In the genomic region with DNA sequence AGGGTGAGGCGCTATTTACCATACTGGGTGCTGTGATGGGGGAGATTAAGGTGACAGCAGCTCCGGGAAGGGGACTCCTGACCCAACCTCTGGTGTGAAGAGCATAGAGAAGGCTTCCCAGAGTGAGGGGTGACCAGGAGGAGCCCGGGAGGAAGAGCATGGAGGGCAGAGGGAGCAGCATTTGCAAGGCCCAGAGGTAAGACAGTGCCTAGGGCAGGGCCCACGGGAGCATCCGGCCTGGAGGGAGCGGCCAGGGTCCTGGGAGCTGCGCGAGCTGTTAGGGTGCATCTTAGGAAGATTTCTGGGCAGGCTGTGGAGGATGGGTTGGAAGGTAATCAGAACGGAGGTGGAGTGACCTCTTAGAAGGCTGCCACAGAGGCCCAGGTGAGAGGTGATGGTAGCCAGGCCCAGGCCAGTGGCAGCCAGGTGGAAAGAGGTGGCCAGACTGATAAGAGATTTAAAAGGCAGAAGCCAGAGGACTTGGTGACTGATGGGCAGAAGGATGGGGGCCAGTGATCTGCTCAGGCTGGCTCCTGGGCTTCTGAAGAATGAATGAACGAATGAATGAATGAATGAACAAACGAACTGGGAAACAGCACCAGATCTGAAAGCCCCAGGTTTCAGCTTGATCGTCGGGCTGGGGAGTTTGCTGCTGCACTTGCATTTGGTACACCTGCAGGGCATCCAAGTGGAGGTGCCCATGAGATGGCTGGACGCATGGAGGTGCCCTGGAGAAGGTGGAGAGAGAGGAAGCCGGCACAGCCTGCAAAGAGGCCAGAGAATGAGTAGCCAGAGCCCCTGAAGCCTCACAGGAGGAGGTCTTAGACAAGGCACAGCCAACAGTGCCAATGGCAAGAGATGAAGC, we compare ENCODE assay signal across 26 cellular contexts. TPM values are rescaled to one million over a fixed set of nuclear protein-coding genes. Genes with fewer than 3 reads are reported as not detected.
DNase-seq lines count a peak whose midpoint lies in the region; ATAC-seq, FAIRE-seq and TF ChIP-seq lines count a peak whose summit lies in the region.
"Had no signal": no experiment of that assay in that cellular context is flagged by ENCODE, and none has a peak within 500 bp of the region (broad histone marks: within the 10 kb centered on the region; RNA-seq: fewer than 3 reads in every experiment).

No MANE protein-coding gene starts in this region.

- H3K9me3 ChIP-seq in HEK293 (ENCODE audit: control insufficient read depth, insufficient read depth, low read depth, low read length): no peaks in the 10 kb centered on the region
- H3K9me3 ChIP-seq in K562 (replicated peaks; ENCODE audit: control insufficient read depth, insufficient read depth, low read depth, low read length): no peaks in the 10 kb centered on the region
- H3K9me3 ChIP-seq in upper lobe of right lung: no peaks in the 10 kb centered on the region
- H3K9me3 ChIP-seq: left lung had no signal

- CTCF ChIA-PET in HEK293 (lab: Yijun Ruan, JAX) (interaction anchor here (0.6 to 2.0 kb wide), 3 partner anchors 8 to 793 kb away, joined by 3 to 7 read pairs (median 4); no protein-coding TSS in a partner anchor), K562 (lab: Yijun Ruan, JAX; ENCODE audit: low intra/inter-chr PET ratio) (no interaction called here)

- no peaks in the 10 kb centered on the region for H3K36me3 Mint-ChIP-seq in nephron progenitor cell (ENCODE audit: low read depth)
- H3K36me3 Mint-ChIP-seq: CD8-positive, alpha-beta T cell had no signal

- 27% methylated on average over 14 of the region's 15 CpGs for WGBS in K562 (ENCODE audit: insufficient coverage, low coverage, missing lambda C conversion rate)

- H3K4me2 ChIP-seq in K562 (ENCODE audit: insufficient read depth, low read length): no peak overlapping the region

- no peak overlapping the region for H2AFZ ChIP-seq in K562 (ENCODE audit: low read depth, low read length)

- no peak for FAIRE-seq in K562 (lab: Jason Lieb, UNC)

- TF ChIP-seq CTCF in HEK293 (tag by site-specific recombination; IDR thresholded peaks at IDR 0.05) (no peak), K562 (IDR thresholded peaks at IDR 0.05 in 2 of 3, conservative IDR thresholded peaks at IDR 0.05 in 1 of 3; ENCODE audit: insufficient read depth in 2 of 3, low read depth in 1 of 3, low read length in 3 of 3) (no peak), nephron progenitor cell (IDR thresholded peaks at IDR 0.05) (no peak), upper lobe of right lung (IDR thresholded peaks at IDR 0.05) (no peak)

- 0 out of 2 replicates have a peak, but pooled peaks cover 4% of the 10 kb centered on the region for H4K20me1 ChIP-seq in K562 (replicated peaks; ENCODE audit: control insufficient read depth, insufficient read depth, low read length)

- POLR2A ChIA-PET in HEK293 (lab: Yijun Ruan, JAX): interaction anchor here (0.6 kb wide), 1 partner anchor 43 kb away, joined by 3 read pairs; no protein-coding TSS in a partner anchor
- POLR2A ChIA-PET in K562 (lab: Yijun Ruan, JAX): no interaction called here

- DNase-seq in K562 (ENCODE audit: extremely low read depth in 1 of 4, low spot score in 3 of 4) (peak in 2 of 4 experiments; percentile 6), nephron progenitor cell (no peak), upper lobe of right lung (peak; percentile 42), NCI-H2029 (lab: John Stamatoyannopoulos, UW) (no peak), amniotic stem cell (lab: John Stamatoyannopoulos, UW) (no peak)
- DNase-seq: activated B cell treated with CpG ODN at 0.5 μM for 24 hours; activated CD8-positive, alpha-beta T cell treated with anti-CD3 and anti-CD28 coated beads, Interleukin-2, amount 10 ng/mL, durations not matched to agents 7 days and 5 days; amygdala; DMS53; erythroblast; foreskin fibroblast; GDM1; KBM-7; left lung; MM.1S; NCI-H1694; NCI-H526; right cardiac atrium; T1000 had no signal

- peaks cover 78% of the 10 kb centered on the region for H3K4me1 Mint-ChIP-seq in nephron progenitor cell
- H3K4me1 Mint-ChIP-seq: activated B cell treated with CpG ODN at 0.5 μM for 24 hours had no signal

- intact Hi-C loops in K562 (cut with micrococcal nuclease): no loop called here
- intact Hi-C loops in upper lobe of right lung (cut with DNase I): no loop called here

- in situ Hi-C loops in K562 (cut with MboI): no loop called here

- no peaks in the 10 kb centered on the region for H3K9me3 Mint-ChIP-seq in nephron progenitor cell
- H3K9me3 Mint-ChIP-seq: activated B cell treated with CpG ODN at 0.5 μM for 24 hours; CD8-positive, alpha-beta T cell had no signal

- H3K4me3 Mint-ChIP-seq in nephron progenitor cell: no peak overlapping the region
- H3K4me3 Mint-ChIP-seq: activated B cell treated with CpG ODN at 0.5 μM for 24 hours; activated CD8-positive, alpha-beta T cell treated with anti-CD3 and anti-CD28 coated beads, Interleukin-2, amount 10 ng/mL, durations not matched to agents 7 days and 5 days; CD8-positive, alpha-beta T cell had no signal

- H3K27me3 Mint-ChIP-seq in nephron progenitor cell (ENCODE audit: low read depth, poor library complexity): peaks cover 3% of the 10 kb centered on the region

- H3K27ac Mint-ChIP-seq in nephron progenitor cell: peak overlapping the region; percentile 70
- H3K27ac Mint-ChIP-seq: activated B cell treated with CpG ODN at 0.5 μM for 24 hours; activated CD8-positive, alpha-beta T cell treated with anti-CD3 and anti-CD28 coated beads, Interleukin-2, amount 10 ng/mL, durations not matched to agents 7 days and 5 days; CD8-positive, alpha-beta T cell had no signal

- no peak overlapping the region for H3K9ac ChIP-seq in K562 (ENCODE audit: insufficient read depth in 1 of 2, low read depth in 2 of 2, low read length in 2 of 2)

- ATAC-seq in K562: no peak
- no peak for ATAC-seq in upper lobe of right lung
- no peak for ATAC-seq in HG02973 (IDR thresholded peaks at IDR 0.05; ENCODE audit: unreplicated experiment)
- ATAC-seq: activated CD8-positive, alpha-beta T cell treated with anti-CD3 and anti-CD28 coated beads, Interleukin-2, amount 10 ng/mL, durations not matched to agents 7 days and 5 days; CD8-positive, alpha-beta T cell; HCT116; left lung; right cardiac atrium had no signal

- no peak overlapping the region for H3K27ac ChIP-seq in HEK293 (ENCODE audit: extremely low read depth, low read depth, low read length)
- no peak overlapping the region for H3K27ac ChIP-seq in K562 (ENCODE audit: extremely low read depth, low read depth, low read length)
- H3K27ac ChIP-seq in upper lobe of right lung: no peak overlapping the region
- H3K27ac ChIP-seq: SK-N-MC had no signal

- no peak for TF ChIP-seq RAD21 in K562 (CRISPR knock-in tag; conservative IDR thresholded peaks at IDR 0.05 in 1 of 2, IDR thresholded peaks at IDR 0.05 in 1 of 2)

- no peaks in the 10 kb centered on the region for H3K79me2 ChIP-seq in K562 (ENCODE audit: control insufficient read depth, insufficient read depth, low read length)

- no peaks in the 10 kb centered on the region for H3K9me1 ChIP-seq in K562 (ENCODE audit: control insufficient read depth, insufficient read depth, low read length)

- H3K36me3 ChIP-seq in HEK293 (ENCODE audit: control insufficient read depth in 2 of 2, insufficient read depth in 1 of 2, low read length in 2 of 2) (no peaks in the 10 kb centered on the region), K562 (ENCODE audit: control insufficient read depth, insufficient read depth, low read length) (no peaks in the 10 kb centered on the region), upper lobe of right lung (no peaks in the 10 kb centered on the region)
- H3K36me3 ChIP-seq: left lung had no signal

- H3K4me3 ChIP-seq in HEK293 (ENCODE audit: low read depth, low read length) (no peak overlapping the region), K562 (no peak overlapping the region), upper lobe of right lung (no peak overlapping the region)
- H3K4me3 ChIP-seq: left lung, SK-N-MC had no signal

- no TSS peak for BruUV-seq in K562 (replicated peaks; lab: Mats Ljungman, UMichigan)

- H3K27me3 ChIP-seq in K562 (ENCODE audit: control insufficient read depth in 2 of 2, insufficient read depth in 2 of 2, low read length in 2 of 2): peaks cover 4 to 45% of the 10 kb centered on the region in 2 experiments; a peak in 4 of 5 replicates
- H3K27me3 ChIP-seq in upper lobe of right lung: no peaks in the 10 kb centered on the region
- H3K27me3 ChIP-seq: left lung had no signal

- H3K4me1 ChIP-seq in HEK293 (ENCODE audit: control insufficient read depth, insufficient read depth, low read length): peaks cover 3% of the 10 kb centered on the region
- H3K4me1 ChIP-seq in K562 (replicated peaks in 1 of 2; ENCODE audit: control insufficient read depth in 2 of 2, insufficient read depth in 2 of 2, low read length in 2 of 2): peaks cover 8 to 34% of the 10 kb centered on the region in 2 experiments; a peak in 4 of 5 replicates
- H3K4me1 ChIP-seq in upper lobe of right lung: peaks cover 7% of the 10 kb centered on the region

- TF ChIP-seq POLR2A in K562 (conservative IDR thresholded peaks at IDR 0.05): no peak

- no peak for TF ChIP-seq EP300 in K562 (IDR thresholded peaks at IDR 0.05; ENCODE audit: low read length)

RNA-seq across cellular contexts. Expression of a gene that starts 13.0 kb away (rescaled TPM):
- 0.62 and 2.3 TPM in 2 replicates for total RNA-seq in K562 (2011; cell fraction: chromatin; rRNA removed; ENCODE audit: low replicate concordance)
- total RNA-seq in K562 (2011; cell fraction: nucleolus; rRNA removed): 0.79 and 2.2 TPM in 2 replicates
- 0.44 and 1.2 TPM in 2 replicates for total RNA-seq in K562 (2011; cell fraction: nucleoplasm; rRNA removed)
- total RNA-seq in K562 (2014; rRNA removed): 0.32 TPM in 1 of 2 replicates, not detected in the other
- total RNA-seq in K562 (2014; rRNA removed; fragmentation: Illumina TruSeq; extraction: Trizol): 0.10 and 0.18 TPM in 2 replicates
- total RNA-seq in K562 (2015; rRNA removed; fragmentation: Illumina TruSeq; extraction: Trizol): 0.14 and 0.23 TPM in 2 replicates
- total RNA-seq in K562 (2021): 0.40 and 0.47 TPM in 2 replicates
- 0.22 and 1.1 TPM in 2 replicates for polyA plus RNA-seq in K562 (2011; rRNA removed)
- 1.3 and 3.2 TPM in 2 replicates for polyA plus RNA-seq in K562 (2011; cell fraction: cytosol; rRNA removed)
- polyA plus RNA-seq in K562 (2011; cell fraction: nucleus; rRNA removed): 1.1 and 1.2 TPM in 2 replicates
- 0.73 and 2.3 TPM in 2 replicates for polyA plus RNA-seq in K562 (2012)
- 2.1 and 2.6 TPM in 2 replicates for polyA plus RNA-seq in K562 (2014; fragmentation: Illumina TruSeq; extraction: Trizol)
- under 1 TPM; 0.59 to 0.81 TPM for polyA plus RNA-seq in K562 (2014; fragmentation: Nextera tagmentation; extraction: Ambion mirVana)
- 0.09 and 0.49 TPM in 2 replicates for polyA plus RNA-seq in K562 (2014; rRNA removed)
- polyA minus RNA-seq in K562 (2011; rRNA and poly(A)+ RNA removed): 0.32 and 0.60 TPM in 2 replicates
- polyA minus RNA-seq in K562 (2011; cell fraction: cytosol; rRNA and poly(A)+ RNA removed): 0.64 and 2.3 TPM in 2 replicates
- 1.1 and 3.0 TPM in 2 replicates for polyA minus RNA-seq in K562 (2011; cell fraction: nucleus; rRNA and poly(A)+ RNA removed)
- 11.3 TPM for total RNA-seq in upper lobe of right lung
- total RNA-seq: activated B cell treated with CpG ODN at 0.5 μM for 24 hours; activated CD8-positive, alpha-beta T cell treated with anti-CD3 and anti-CD28 coated beads, Interleukin-2, amount 10 ng/mL, durations not matched to agents 7 days and 5 days; CD8-positive, alpha-beta T cell; right cardiac atrium; RPMI7951; subcutaneous adipose tissue had no signal
- polyA plus RNA-seq: right cardiac atrium had no signal

RNA-seq across cellular contexts. Expression of a gene that starts 59.9 kb away (rescaled TPM):
- total RNA-seq in K562 (2011; cell fraction: chromatin; rRNA removed; ENCODE audit: low replicate concordance): 3.2 and 16.9 TPM in 2 replicates
- total RNA-seq in K562 (2011; cell fraction: nucleolus; rRNA removed): 5.7 and 9.0 TPM in 2 replicates
- total RNA-seq in K562 (2011; cell fraction: nucleoplasm; rRNA removed): 3.7 and 4.2 TPM in 2 replicates
- total RNA-seq in K562 (2014; rRNA removed): 0.86 and 0.91 TPM in 2 replicates
- total RNA-seq in K562 (2014; rRNA removed; fragmentation: Illumina TruSeq; extraction: Trizol): 0.15 TPM in 1 of 2 replicates, not detected in the other
- total RNA-seq in K562 (2015; rRNA removed; fragmentation: Illumina TruSeq; extraction: Trizol): 0.08 and 0.18 TPM in 2 replicates
- total RNA-seq in K562 (2021): 2.8 and 3.4 TPM in 2 replicates
- polyA plus RNA-seq in K562 (2011; rRNA removed): 0.11 and 0.20 TPM in 2 replicates
- polyA plus RNA-seq in K562 (2011; cell fraction: cytosol; rRNA removed): 0.16 and 0.27 TPM in 2 replicates
- polyA plus RNA-seq in K562 (2011; cell fraction: nucleus; rRNA removed): 2.0 and 4.9 TPM in 2 replicates
- polyA plus RNA-seq in K562 (2012): 1.1 and 1.7 TPM in 2 replicates
- polyA plus RNA-seq in K562 (2014; fragmentation: Illumina TruSeq; extraction: Trizol): 0.64 and 0.91 TPM in 2 replicates
- under 1 TPM; 0.04 to 0.06 TPM for polyA plus RNA-seq in K562 (2014; fragmentation: Nextera tagmentation; extraction: Ambion mirVana)
- 0.86 and 0.95 TPM in 2 replicates for polyA plus RNA-seq in K562 (2014; rRNA removed)
- polyA minus RNA-seq in K562 (2011; rRNA and poly(A)+ RNA removed): 0.25 and 1.1 TPM in 2 replicates
- polyA minus RNA-seq in K562 (2011; cell fraction: cytosol; rRNA and poly(A)+ RNA removed): 2.0 and 3.3 TPM in 2 replicates
- polyA minus RNA-seq in K562 (2011; cell fraction: nucleus; rRNA and poly(A)+ RNA removed): 2.3 and 3.1 TPM in 2 replicates
- 154 TPM for total RNA-seq in upper lobe of right lung
